In the genomic region with DNA sequence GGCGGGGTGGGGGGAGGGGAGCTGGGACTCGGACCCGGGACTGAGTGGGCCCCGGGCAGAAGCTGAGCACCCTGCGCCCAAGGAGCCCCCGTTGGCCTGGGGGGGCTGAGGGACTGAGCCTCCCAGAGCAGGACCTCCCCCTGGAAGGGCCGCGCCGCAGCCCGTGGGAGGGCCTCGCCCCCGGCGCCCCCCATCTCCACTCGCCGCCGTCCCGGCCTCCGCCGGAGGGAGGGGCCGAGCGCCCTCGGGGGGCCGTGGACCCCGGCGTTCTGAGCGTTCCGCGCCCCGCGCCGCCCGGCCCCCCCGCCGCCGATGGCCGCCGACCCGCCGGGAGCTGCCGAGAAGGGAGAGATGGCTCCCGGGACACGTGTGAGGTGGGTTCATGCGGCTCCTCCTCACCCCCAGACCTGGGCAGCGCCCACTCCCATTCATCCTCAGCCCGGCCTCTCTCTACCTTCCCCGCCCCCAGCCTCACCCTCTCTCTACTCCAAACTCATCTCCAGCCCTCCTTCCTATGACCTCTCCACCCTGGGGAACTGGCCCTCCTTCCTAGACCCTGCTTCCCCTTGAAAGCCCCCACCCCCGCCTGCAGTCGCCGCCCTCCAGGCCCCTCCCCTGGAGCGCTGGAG, we compare ENCODE assay signal across 8 cellular contexts. TPM values are rescaled to one million over a fixed set of nuclear protein-coding genes. Genes with fewer than 3 reads are reported as not detected.
DNase-seq lines count a peak whose midpoint lies in the region; ATAC-seq and TF ChIP-seq lines count a peak whose summit lies in the region.

No MANE protein-coding gene starts in this region.

- DNase-seq in AG04450 (ENCODE audit: low read depth, low spot score) (no peak), HFF-Myc (ENCODE audit: extremely low read depth, low read depth) (no peak), astrocyte of the cerebellum (ENCODE audit: low read depth) (no peak), right lobe of liver (peak in 2 of 3 donors; percentile 45 to 52), type B pancreatic cell (ENCODE audit: extremely low spot score, unreplicated experiment) (no peak), mesenteric fat pad (ENCODE audit: low spot score) (no peak), middle frontal gyrus (ENCODE audit: extremely low spot score, low spot score) (no peak), COLO668 (lab: John Stamatoyannopoulos, UW; ENCODE audit: unreplicated experiment) (no peak)

- H3K4me3 Mint-ChIP-seq in type B pancreatic cell, result peak overlapping the region; percentile 86

- no peak overlapping the region for H3K27ac Mint-ChIP-seq in type B pancreatic cell

- no peaks in the 10 kb centered on the region for H3K27me3 Mint-ChIP-seq in type B pancreatic cell

- ATAC-seq in right lobe of liver, result no peak

- WGBS in right lobe of liver (ENCODE audit: insufficient coverage, low coverage, low lambda C conversion rate, missing lambda C conversion rate), result 37% methylated on average over 4 of the region's 50 CpGs

- TF ChIP-seq CTCF in AG04450 (IDR thresholded peaks at IDR 0.05; ENCODE audit: low read depth, low read length) (no peak), HFF-Myc (IDR thresholded peaks at IDR 0.05; ENCODE audit: low read depth, low read length, missing control alignments) (no peak), astrocyte of the cerebellum (IDR thresholded peaks at IDR 0.05; ENCODE audit: low read depth, low read length, missing control alignments) (no peak), right lobe of liver (IDR thresholded peaks at IDR 0.05) (no peak), type B pancreatic cell (conservative IDR thresholded peaks at IDR 0.05) (no peak)

- H3K9me3 ChIP-seq in AG04450 (ENCODE audit: control insufficient read depth, insufficient read depth, low read length) (no peaks in the 10 kb centered on the region), right lobe of liver (no peaks in the 10 kb centered on the region)

- H3K4me1 Mint-ChIP-seq in type B pancreatic cell (ENCODE audit: unreplicated experiment), result peaks cover 20% of the 10 kb centered on the region

- POLR2A ChIA-PET in AG04450 (lab: Yijun Ruan, JAX), result interaction anchor here (0.7 to 1.0 kb wide), 2 partner anchors 12 to 14 kb away, joined by 3 read pairs; no protein-coding TSS in a partner anchor

- in situ Hi-C loops in astrocyte of the cerebellum (cut with HindIII; ENCODE audit: low sequenced_read_pairs), result no loop called here

- peaks cover 0 to 4% (median 0%) of the 10 kb centered on the region in 4 donors for H3K4me1 ChIP-seq in right lobe of liver

- H3K36me3 Mint-ChIP-seq in type B pancreatic cell, result no peaks in the 10 kb centered on the region

- H3K9me3 Mint-ChIP-seq in type B pancreatic cell, result no peaks in the 10 kb centered on the region

- no peaks in the 10 kb centered on the region for H3K36me3 ChIP-seq in right lobe of liver

- H3K4me3 ChIP-seq in AG04450 (ENCODE audit: low read depth, low read length), result peak overlapping the region; percentile 74
- peak overlapping the region; percentile 76 for H3K4me3 ChIP-seq in HFF-Myc (replicated peaks; ENCODE audit: low read depth, low read length)
- peak overlapping the region; percentile 62 for H3K4me3 ChIP-seq in astrocyte of the cerebellum (ENCODE audit: low read depth, low read length)
- peak overlapping the region; percentile 55 to 67 (median 63) for H3K4me3 ChIP-seq in right lobe of liver

- intact Hi-C loops in right lobe of liver (cut with DNase I), result no loop called here

- H3K27me3 ChIP-seq in AG04450 (ENCODE audit: control insufficient read depth, insufficient read depth, low read length) (no peaks in the 10 kb centered on the region), right lobe of liver (no peaks in the 10 kb centered on the region)

- no peak for TF ChIP-seq POLR2A in right lobe of liver (IDR thresholded peaks at IDR 0.05)

- H3K27ac ChIP-seq in AG04450 (ENCODE audit: low read depth, low read length) (no peak overlapping the region), right lobe of liver (peak overlapping the region in 2 of 3 donors; percentile 26 to 47)

- CTCF ChIA-PET in AG04450 (lab: Charles Lee), result interaction anchor here (0.6 kb wide), 1 partner anchor 80 kb away, joined by 6 read pairs; no protein-coding TSS in a partner anchor

RNA-seq across cellular contexts. Expression of a gene that starts 0.8 kb away (rescaled TPM):
- 7.1 and 10.6 TPM in 2 replicates for polyA plus RNA-seq in AG04450 (2011; rRNA removed)
- polyA minus RNA-seq in AG04450 (2011; rRNA and poly(A)+ RNA removed), result 7.6 and 9.4 TPM in 2 replicates
- total RNA-seq in right lobe of liver, result 1 to 10 TPM; 2.8 to 8.0 (median 3.4) TPM
- total RNA-seq in type B pancreatic cell (ENCODE audit: low replicate concordance), result 29.0 and 46.4 TPM in 2 replicates
- total RNA-seq in mesenteric fat pad, result 11.4 TPM

RNA-seq across cellular contexts. Expression of a gene that starts 24.7 kb away (rescaled TPM):
- 23.7 and 29.5 TPM in 2 replicates for polyA plus RNA-seq in AG04450 (2011; rRNA removed)
- polyA minus RNA-seq in AG04450 (2011; rRNA and poly(A)+ RNA removed), result 17.4 and 23.4 TPM in 2 replicates
- 10 to 100 TPM; 27.7 to 56.6 (median 31.6) TPM for total RNA-seq in right lobe of liver
- total RNA-seq in type B pancreatic cell (ENCODE audit: low replicate concordance), result 18.7 and 19.4 TPM in 2 replicates
- 17.9 TPM for total RNA-seq in mesenteric fat pad

RNA-seq across cellular contexts. Expression of a gene that starts 27.8 kb away (rescaled TPM):
- polyA plus RNA-seq in AG04450 (2011; rRNA removed), result 10.1 and 12.5 TPM in 2 replicates
- 6.5 and 6.6 TPM in 2 replicates for polyA minus RNA-seq in AG04450 (2011; rRNA and poly(A)+ RNA removed)
- total RNA-seq in right lobe of liver (under 1 TPM in 4 of 6 experiments, not detected in 2; 0.13 to 0.74 (median 0.43) TPM), type B pancreatic cell (ENCODE audit: low replicate concordance) (2.5 and 3.1 TPM in 2 replicates), mesenteric fat pad (4.9 TPM)

RNA-seq across cellular contexts. Expression of a gene that starts 30.3 kb away (rescaled TPM):
- polyA plus RNA-seq in AG04450 (2011; rRNA removed), result 27.7 and 27.8 TPM in 2 replicates
- 10.8 and 11.1 TPM in 2 replicates for polyA minus RNA-seq in AG04450 (2011; rRNA and poly(A)+ RNA removed)
- total RNA-seq in right lobe of liver (10 to 100 TPM in 2 of 6 experiments, 1 to 10 TPM in 4; 5.9 to 14.3 (median 7.9) TPM), type B pancreatic cell (ENCODE audit: low replicate concordance) (26.3 and 35.0 TPM in 2 replicates), mesenteric fat pad (21.3 TPM)

RNA-seq across cellular contexts. Expression of a gene that starts 33.4 kb away (rescaled TPM):
- polyA plus RNA-seq in AG04450 (2011; rRNA removed), result 1.1 and 1.4 TPM in 2 replicates
- 2.4 and 5.3 TPM in 2 replicates for polyA minus RNA-seq in AG04450 (2011; rRNA and poly(A)+ RNA removed)
- total RNA-seq in right lobe of liver (1 to 10 TPM; 3.7 to 7.4 (median 6.9) TPM), type B pancreatic cell (ENCODE audit: low replicate concordance) (19.3 and 25.0 TPM in 2 replicates), mesenteric fat pad (18.5 TPM)

Comparison
In these comparisons a context has a peak if more than half of its experiments do, and no peak if none do; other contexts are left out.
1. DNase-seq: peak in right lobe of liver (2 of 3); none in AG04450 (single experiment), HFF-Myc (single experiment), astrocyte of the cerebellum (single experiment), type B pancreatic cell (single experiment), mesenteric fat pad (single experiment), middle frontal gyrus (single experiment) and COLO668 (single experiment).
2. Peak in every context shown above with its lines, with median percentiles within 50 percentile points of each other: H3K4me3 ChIP-seq.